2 cellular contexts compared by ENCODE assay signal in genomic region chr5:172866802-172867748, GRCh38.
TF ChIP-seq lines count a peak whose summit lies in the region.

No MANE protein-coding gene starts in this region.

TF ChIP-seq in HepG2, 621 proteins besides CTCF, POLR2A, EP300 and RAD21 (continued from another document):
- TF ChIP-seq HNF1B (CRISPR knock-in tag; IDR thresholded peaks at IDR 0.05) (0 out of 2 replicates have a peak, but pooled peaks have one; percentile 34), ZNF629 (CRISPR knock-in tag; conservative IDR thresholded peaks at IDR 0.05) (peak; percentile 49; the same call in 1 of the 2 replicates), ZNF687 (CRISPR knock-in tag; IDR thresholded peaks at IDR 0.05) (peak; percentile 60), MTERF4 (CRISPR knock-in tag; IDR thresholded peaks at IDR 0.05) (peak; percentile 27; the same call in 1 of the 2 replicates), IKZF4 (CRISPR knock-in tag; IDR thresholded peaks at IDR 0.05; ENCODE audit: borderline replicate concordance, low read depth, not compliant biosample characterization) (no peak), HOMEZ (CRISPR knock-in tag; IDR thresholded peaks at IDR 0.05; ENCODE audit: low read depth) (no peak), REXO4 (CRISPR knock-in tag; IDR thresholded peaks at IDR 0.05; ENCODE audit: borderline replicate concordance) (no peak)

TF ChIP-seq in SK-N-SH, 30 proteins besides CTCF, POLR2A, EP300 and RAD21 (continued from another document):
- TF ChIP-seq REST (IDR thresholded peaks at IDR 0.05; ENCODE audit: low read depth, low read length) (no peak), PBX3 (IDR thresholded peaks at IDR 0.05) (no peak), RCOR1 (IDR thresholded peaks at IDR 0.05; ENCODE audit: low read length) (no peak), YY1 (IDR thresholded peaks at IDR 0.05; ENCODE audit: low read depth) (no peak), TAF1 (IDR thresholded peaks at IDR 0.05; ENCODE audit: borderline replicate concordance, low read depth, low read length) (no peak), ZBTB33 (IDR thresholded peaks at IDR 0.05; ENCODE audit: borderline replicate concordance, low read depth) (no peak), JUND (IDR thresholded peaks at IDR 0.05) (no peak)
